In genomic region chr7:40709077-40709964, GRCh38 we compare ENCODE assay signal across 15 cellular contexts.
DNase-seq lines count a peak whose midpoint lies in the region; ATAC-seq, FAIRE-seq and TF ChIP-seq lines count a peak whose summit lies in the region.
"Had no signal": no experiment of that assay in that cellular context is flagged by ENCODE, and none has a peak within 500 bp of the region (broad histone marks: within the 10 kb centered on the region; RNA-seq: fewer than 3 reads in every experiment).

No MANE protein-coding gene starts in this region.

- H3K9me3 ChIP-seq in IMR-90 (ENCODE audit: control insufficient read depth, insufficient read depth, low read length) (no peaks in the 10 kb centered on the region), heart right ventricle (no peaks in the 10 kb centered on the region), body of pancreas (no peaks in the 10 kb centered on the region)

- no peaks in the 10 kb centered on the region for H3K9me1 ChIP-seq in IMR-90 (ENCODE audit: insufficient read depth, low read length)

- H3K4me2 ChIP-seq in IMR-90 (ENCODE audit: low read depth, low read length) = no peak overlapping the region

- ATAC-seq in GM21529 (IDR thresholded peaks at IDR 0.05; ENCODE audit: unreplicated experiment) (peak; percentile 76), IMR-90 (ENCODE audit: low read depth) (no peak), heart right ventricle (no peak), body of pancreas (no peak), GM19452 (IDR thresholded peaks at IDR 0.05; ENCODE audit: unreplicated experiment) (no peak)
- ATAC-seq: naive thymus-derived CD4-positive, alpha-beta T cell had no signal

- no peak overlapping the region for H3K14ac ChIP-seq in IMR-90 (replicated peaks; ENCODE audit: low read depth, low read length)

- CTCF ChIA-PET in IMR-90 (lab: Yijun Ruan, JAX) = no interaction called here

- WGBS in IMR-90 (ENCODE audit: extremely low coverage in 2 of 2, insufficient read length in 1 of 2), 2 experiments = no CpG with 5 or more reads among the region's 6 CpGs
- WGBS in heart right ventricle, 2 donors = 90 to 93% methylated on average over 6 of the region's 6 CpGs
- 69 to 74% methylated on average over 6 of the region's 6 CpGs for WGBS in body of pancreas, 2 donors

- H2BK20ac ChIP-seq in IMR-90 (ENCODE audit: low read depth, low read length) = no peak overlapping the region

- no peak overlapping the region for H3K4ac ChIP-seq in IMR-90 (ENCODE audit: low read depth, low read length)

- H4K20me1 ChIP-seq in IMR-90 (ENCODE audit: insufficient read depth, low read length) = no peaks in the 10 kb centered on the region

- H2BK5ac ChIP-seq in IMR-90 (ENCODE audit: low read depth, low read length, poor library complexity, severe bottlenecking) = no peak overlapping the region

- POLR2A ChIA-PET in IMR-90 (lab: Charles Lee; ENCODE audit: unreplicated experiment) = no interaction called here

- no peak overlapping the region for H2BK15ac ChIP-seq in IMR-90 (ENCODE audit: low read depth, low read length)

- no peak overlapping the region for H4K91ac ChIP-seq in IMR-90 (ENCODE audit: insufficient read depth, low read depth, low read length)

- BruUV-seq in IMR-90 (replicated peaks; lab: Mats Ljungman, UMichigan) = no TSS peak

- in situ Hi-C loops in IMR-90 (cut with MboI; ENCODE audit: low sequenced_read_pairs) = no loop called here

- intact Hi-C loops in IMR-90 (cut with micrococcal nuclease) (no loop called here), heart right ventricle (cut with DNase I) (no loop called here), body of pancreas (cut with DNase I) (no loop called here)

- H4K8ac ChIP-seq in IMR-90 (ENCODE audit: low read depth in 2 of 2, low read length in 2 of 2) = no peak overlapping the region

- H3K18ac ChIP-seq in IMR-90 (ENCODE audit: low read depth, low read length) = no peak overlapping the region

- no peak overlapping the region for H3K4me3 ChIP-seq in IMR-90 (ENCODE audit: insufficient read depth, low read depth, low read length)
- no peak overlapping the region for H3K4me3 ChIP-seq in fibroblast of the aortic adventitia (ENCODE audit: low read depth, low read length)
- no peak overlapping the region for H3K4me3 ChIP-seq in heart right ventricle
- H3K4me3 ChIP-seq in body of pancreas = no peak overlapping the region

- DNase-seq in GM18507 (ENCODE audit: extremely low spot score, insufficient read length, low read depth) = no peak
- DNase-seq in IMR-90 = no peak
- DNase-seq in fibroblast of the aortic adventitia (ENCODE audit: low read depth) = peak; percentile 50
- DNase-seq in NCI-H128 (lab: John Stamatoyannopoulos, UW; ENCODE audit: unreplicated experiment) = no peak
- no peak for DNase-seq in heart right ventricle
- no peak for DNase-seq in body of pancreas
- DNase-seq: activated CD4-positive, alpha-beta T cell treated with anti-CD3 and anti-CD28 coated beads, Interleukin-2, amount 10 ng/mL, durations not matched to agents 7 days and 5 days; CD4-positive, CD25-positive, alpha-beta regulatory T cell; cortex of kidney; foreskin melanocyte; naive thymus-derived CD4-positive, alpha-beta T cell; NCI-H2029 treated with DMSO at 0.1 percent for 48 hours; stimulated activated CD4-positive, alpha-beta T cell treated with anti-CD3 and anti-CD28 coated beads, Interleukin-12 subunit alpha, Interleukin-12 subunit beta, amount 100 ng/mL, for 4 hours had no signal

- H3K27ac ChIP-seq in IMR-90 (ENCODE audit: insufficient read depth, low read length) = no peak overlapping the region
- H3K27ac ChIP-seq in heart right ventricle = no peak overlapping the region
- no peak overlapping the region for H3K27ac ChIP-seq in body of pancreas

- no peak overlapping the region for H3K56ac ChIP-seq in IMR-90 (ENCODE audit: extremely low read depth, insufficient read depth, low read length)

- TF ChIP-seq RAD21 in IMR-90 (IDR thresholded peaks at IDR 0.05; ENCODE audit: low read length) = no peak

- H2AFZ ChIP-seq in IMR-90 (replicated peaks; ENCODE audit: low read length, poor library complexity) = no peak overlapping the region

- no peaks in the 10 kb centered on the region for H3K27me3 ChIP-seq in IMR-90 (ENCODE audit: control insufficient read depth, insufficient read depth, low read length)
- no peaks in the 10 kb centered on the region for H3K27me3 ChIP-seq in heart right ventricle
- H3K27me3 ChIP-seq in body of pancreas = no peaks in the 10 kb centered on the region

- TF ChIP-seq POLR2A in IMR-90 (IDR thresholded peaks at IDR 0.05; ENCODE audit: low read depth, low read length) = no peak
- no peak for TF ChIP-seq POLR2A in body of pancreas (IDR thresholded peaks at IDR 0.05)

- dilution Hi-C loops in IMR-90 (cut with HindIII; ENCODE audit: low sequenced_read_pairs, unreplicated experiment) = no loop called here

- TF ChIP-seq CTCF in IMR-90 (conservative IDR thresholded peaks at IDR 0.05; ENCODE audit: low read depth, low read length) = no peak
- TF ChIP-seq CTCF in fibroblast of the aortic adventitia (IDR thresholded peaks at IDR 0.05; ENCODE audit: insufficient read depth, low read length) = no peak
- no peak for TF ChIP-seq CTCF in heart right ventricle (IDR thresholded peaks at IDR 0.05)
- TF ChIP-seq CTCF in body of pancreas (IDR thresholded peaks at IDR 0.05) = no peak

- no peaks in the 10 kb centered on the region for H3K79me1 ChIP-seq in IMR-90 (ENCODE audit: low read depth in 1 of 2, low read length in 2 of 2)

- FAIRE-seq in GM18507 (lab: Jason Lieb, UNC) = peak; percentile 73

- H3K4me1 ChIP-seq in IMR-90 (ENCODE audit: control insufficient read depth, insufficient read depth, low read length) (no peaks in the 10 kb centered on the region), heart right ventricle (peaks cover 0 to 15% (median 3%) of the 10 kb centered on the region in 9 donors), body of pancreas (no peaks in the 10 kb centered on the region)

- 0 out of 2 replicates have a peak overlapping the region, but pooled peaks have one; percentile 21 for H2AK5ac ChIP-seq in IMR-90 (ENCODE audit: low read depth, low read length)

- H2AK9ac ChIP-seq in IMR-90 (replicated peaks; ENCODE audit: low read depth, low read length, poor library complexity) = no peak overlapping the region

- H2BK120ac ChIP-seq in IMR-90 (ENCODE audit: low read depth, low read length) = no peak overlapping the region

- no peak overlapping the region for H3K9ac ChIP-seq in IMR-90 (ENCODE audit: low read depth, low read length)

- no peaks in the 10 kb centered on the region for H3K36me3 ChIP-seq in IMR-90 (ENCODE audit: control insufficient read depth, insufficient read depth, low read length)
- H3K36me3 ChIP-seq in heart right ventricle = no peaks in the 10 kb centered on the region
- no peaks in the 10 kb centered on the region for H3K36me3 ChIP-seq in body of pancreas (replicated peaks in 1 of 2; ENCODE audit: insufficient read depth in 1 of 2, low read depth in 2 of 2)

- no peak overlapping the region for H4K5ac ChIP-seq in IMR-90 (ENCODE audit: low read depth, low read length)

- H3K23ac ChIP-seq in IMR-90 (ENCODE audit: low read depth, low read length) = no peak overlapping the region

TF ChIP-seq in IMR-90, 13 proteins besides CTCF, POLR2A, EP300 and RAD21:
- TF ChIP-seq CEBPB (IDR thresholded peaks at IDR 0.05; ENCODE audit: low read depth, low read length) = peak; percentile 31; the same call in 1 of the 2 replicates
- TF ChIP-seq MXI1 (IDR thresholded peaks at IDR 0.05; ENCODE audit: borderline replicate concordance, low read depth, low read length) = no peak
- no peak for TF ChIP-seq SMC3 (IDR thresholded peaks at IDR 0.05; ENCODE audit: low read depth, low read length)
- TF ChIP-seq BHLHE40 (IDR thresholded peaks at IDR 0.05; ENCODE audit: low read depth, low read length) = no peak
- TF ChIP-seq MAFK (IDR thresholded peaks at IDR 0.05; ENCODE audit: low read depth, low read length) = no peak
- TF ChIP-seq FOS (IDR thresholded peaks at IDR 0.05; ENCODE audit: low read depth, low read length) = no peak
TF ChIP-seq in IMR-90: peak in this region for 1.
